ENCODE assay signal across 13 cellular contexts in the genomic region with DNA sequence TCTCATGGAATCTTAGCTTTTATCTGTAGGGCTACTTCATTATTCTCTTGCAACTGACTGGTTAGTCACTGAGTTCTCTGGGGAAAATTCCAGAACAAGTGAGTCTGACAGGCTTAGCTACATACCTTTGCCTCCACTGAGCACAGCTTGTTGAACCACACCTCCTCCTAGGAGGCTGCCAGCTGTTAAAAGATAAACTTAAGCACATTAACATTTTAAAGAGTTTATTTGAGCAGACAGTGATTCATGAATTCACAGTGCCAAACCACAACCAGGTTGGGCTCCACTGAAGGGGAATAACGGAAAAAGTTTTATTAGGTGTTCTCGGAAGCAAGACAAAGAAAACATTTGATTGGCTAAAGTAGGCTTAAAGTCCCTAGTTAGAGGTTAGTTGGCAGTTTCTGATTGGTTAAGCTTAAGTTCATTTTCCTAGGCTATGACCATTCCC. TPM values are rescaled to one million over a fixed set of nuclear protein-coding genes. Genes with fewer than 3 reads are reported as not detected.
DNase-seq lines count a peak whose midpoint lies in the region; ATAC-seq, FAIRE-seq and TF ChIP-seq lines count a peak whose summit lies in the region.
"Had no signal": no experiment of that assay in that cellular context is flagged by ENCODE, and none has a peak within 500 bp of the region (broad histone marks: within the 10 kb centered on the region; RNA-seq: fewer than 3 reads in every experiment).

No MANE protein-coding gene starts in this region.

- DNase-seq in HFFc6 (peak; percentile 99), astrocyte (ENCODE audit: low read depth) (peak; percentile 100), iPS-NIHi11 (ENCODE audit: low spot score) (peak; percentile 23), upper lobe of left lung (peak in 1 of 2 donors; percentile 41), KG1 (lab: John Stamatoyannopoulos, UW) (no peak)
- no peak for DNase-seq in stimulated activated CD4-positive, alpha-beta T cell treated with anti-CD3 and anti-CD28 coated beads, Interleukin-4, amount 100 ng/mL, for 24 hours
- DNase-seq: activated CD4-positive, alpha-beta T cell treated with anti-CD3 and anti-CD28 coated beads for 1 hour; activated naive CD8-positive, alpha-beta T cell treated with anti-CD3 and anti-CD28 coated beads for 36 hours; hypothalamus; MM.1S; posterior cingulate gyrus had no signal

- H3K9ac ChIP-seq in astrocyte (ENCODE audit: low read length): peak overlapping the region; percentile 72

- peak overlapping the region; percentile 41 for H3K4me3 Mint-ChIP-seq in HFFc6
- no peak overlapping the region for H3K4me3 Mint-ChIP-seq in astrocyte (ENCODE audit: unreplicated experiment)
- H3K4me3 Mint-ChIP-seq: activated naive CD8-positive, alpha-beta T cell treated with anti-CD3 and anti-CD28 coated beads for 36 hours had no signal

- H3K9me3 ChIP-seq in astrocyte (ENCODE audit: insufficient read depth, low read depth, low read length) (peaks cover 6% of the 10 kb centered on the region), upper lobe of left lung (no peaks in the 10 kb centered on the region)

- peak overlapping the region; percentile 94 for H3K27ac ChIP-seq in astrocyte (ENCODE audit: low read depth, low read length)
- no peak overlapping the region for H3K27ac ChIP-seq in upper lobe of left lung

- H3K27ac Mint-ChIP-seq in HFFc6 (peak overlapping the region; percentile 90), astrocyte (ENCODE audit: unreplicated experiment) (peak overlapping the region; percentile 96)
- H3K27ac Mint-ChIP-seq: activated naive CD8-positive, alpha-beta T cell treated with anti-CD3 and anti-CD28 coated beads for 36 hours had no signal

- peaks cover 33% of the 10 kb centered on the region for H3K36me3 Mint-ChIP-seq in HFFc6 (ENCODE audit: low read depth)
- peaks cover 1% of the 10 kb centered on the region for H3K36me3 Mint-ChIP-seq in astrocyte (ENCODE audit: low read depth, unreplicated experiment)
- H3K36me3 Mint-ChIP-seq: activated naive CD8-positive, alpha-beta T cell treated with anti-CD3 and anti-CD28 coated beads for 36 hours had no signal

- 62 to 80% methylated on average over 2 of the region's 2 CpGs for WGBS in upper lobe of left lung, 2 donors

- FAIRE-seq in astrocyte (lab: Jason Lieb, UNC): peak; percentile 66

- H3K36me3 ChIP-seq in astrocyte (ENCODE audit: insufficient read depth, low read length) (no peaks in the 10 kb centered on the region), upper lobe of left lung (no peaks in the 10 kb centered on the region)

- H3K4me1 ChIP-seq in astrocyte (ENCODE audit: insufficient read depth, low read length) (peaks cover 18% of the 10 kb centered on the region), upper lobe of left lung (no peaks in the 10 kb centered on the region)

- H2AFZ ChIP-seq in astrocyte (ENCODE audit: low read depth, low read length): no peak overlapping the region

- H3K4me3 ChIP-seq in astrocyte (ENCODE audit: insufficient read depth, low read depth, low read length): no peak overlapping the region
- H3K4me3 ChIP-seq in upper lobe of left lung: no peak overlapping the region

- TF ChIP-seq EP300 in upper lobe of left lung (IDR thresholded peaks at IDR 0.05): no peak

- H3K27me3 Mint-ChIP-seq in HFFc6 (ENCODE audit: insufficient read depth) (no peaks in the 10 kb centered on the region), astrocyte (ENCODE audit: low read depth, unreplicated experiment) (no peaks in the 10 kb centered on the region)
- H3K27me3 Mint-ChIP-seq: activated naive CD8-positive, alpha-beta T cell treated with anti-CD3 and anti-CD28 coated beads for 36 hours had no signal

- H3K4me1 Mint-ChIP-seq in HFFc6 (ENCODE audit: low read depth) (peaks cover 76% of the 10 kb centered on the region), astrocyte (ENCODE audit: low read depth, unreplicated experiment) (peaks cover 45% of the 10 kb centered on the region)
- H3K4me1 Mint-ChIP-seq: activated naive CD8-positive, alpha-beta T cell treated with anti-CD3 and anti-CD28 coated beads for 36 hours had no signal

- H3K79me2 ChIP-seq in astrocyte (ENCODE audit: insufficient read depth, low read length): no peaks in the 10 kb centered on the region

- ATAC-seq in upper lobe of left lung (ENCODE audit: low FRiP score in 2 of 2) (peak; percentile 26 to 88), HG03342 (IDR thresholded peaks at IDR 0.05; ENCODE audit: unreplicated experiment) (no peak)

- TF ChIP-seq CTCF in HFFc6 (IDR thresholded peaks at IDR 0.05) (no peak), astrocyte (IDR thresholded peaks at IDR 0.05; ENCODE audit: insufficient read depth, low read depth, low read length) (no peak), upper lobe of left lung (IDR thresholded peaks at IDR 0.05) (no peak)

- H3K9me3 Mint-ChIP-seq in HFFc6: peaks cover 19% of the 10 kb centered on the region
- peaks cover 13% of the 10 kb centered on the region for H3K9me3 Mint-ChIP-seq in astrocyte (ENCODE audit: unreplicated experiment)
- H3K9me3 Mint-ChIP-seq: activated naive CD8-positive, alpha-beta T cell treated with anti-CD3 and anti-CD28 coated beads for 36 hours had no signal

- TF ChIP-seq POLR2A in upper lobe of left lung (IDR thresholded peaks at IDR 0.05): no peak

- peak overlapping the region; percentile 23 for H3K4me2 ChIP-seq in astrocyte (ENCODE audit: low read length)

- H4K20me1 ChIP-seq in astrocyte (ENCODE audit: insufficient read depth, low read length): no peaks in the 10 kb centered on the region

- H3K27me3 ChIP-seq in astrocyte (ENCODE audit: insufficient read depth, low read length) (no peaks in the 10 kb centered on the region), upper lobe of left lung (no peaks in the 10 kb centered on the region)

RNA-seq across cellular contexts. Expression of gene SLC38A11, which starts 12.5 kb away (rescaled TPM):
- 1 to 10 TPM; 2.1 to 3.0 (median 2.5) TPM for total RNA-seq in HFFc6 (2021; fragmentation: NEBNext Ultra II Directional; extraction: Animal tissue kit (Norgen Biotek cat#: 25700))
- total RNA-seq in astrocyte (not detected in 2 replicates), upper lobe of left lung (under 1 TPM in 4 of 6 donors, not detected in 2; 0.17 to 0.40 (median 0.30) TPM)
- total RNA-seq: activated naive CD8-positive, alpha-beta T cell treated with anti-CD3 and anti-CD28 coated beads for 36 hours; OCI-LY7 had no signal

Comparison
In these comparisons a context has a peak if more than half of its experiments do, and no peak if none do; other contexts are left out.
1. DNase-seq: peak in HFFc6 (single experiment), astrocyte (single experiment) and iPS-NIHi11 (single experiment); none in stimulated activated CD4-positive, alpha-beta T cell treated with anti-CD3 and anti-CD28 coated beads, Interleukin-4, amount 100 ng/mL, for 24 hours (single experiment) and KG1 (single experiment).